ENCODE assay signal across 14 cellular contexts in the genomic region with DNA sequence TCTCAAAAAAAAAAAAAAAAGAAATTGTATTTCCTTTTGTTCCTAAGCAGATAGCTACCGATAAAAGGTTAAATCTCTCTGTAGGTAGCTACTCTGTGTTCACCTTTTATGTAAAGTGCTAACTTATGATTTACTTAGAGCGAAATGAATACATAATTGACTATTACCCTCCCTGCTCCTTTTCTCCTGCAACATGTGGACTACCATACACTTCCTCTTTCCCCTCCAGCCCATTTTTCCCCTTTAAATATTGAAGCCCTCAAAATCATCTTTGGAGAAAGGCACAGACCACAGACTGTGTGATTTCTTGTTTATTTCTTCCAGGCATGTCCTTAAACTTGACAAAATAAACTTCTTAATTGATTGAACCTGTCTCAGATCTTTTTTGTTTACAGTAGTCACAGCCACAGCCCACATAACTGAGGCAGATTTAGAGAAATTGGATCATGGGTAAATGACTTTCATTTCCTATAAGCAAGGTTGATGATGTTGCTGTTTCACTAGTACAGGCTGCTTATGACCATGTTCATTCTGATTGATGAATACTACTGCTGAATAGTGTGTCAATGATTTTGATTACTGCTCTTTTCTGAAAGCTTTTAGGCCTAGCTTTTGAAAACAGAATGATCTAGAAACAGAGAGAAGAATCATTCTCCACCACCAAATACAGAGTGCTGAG. TPM values are rescaled to one million over a fixed set of nuclear protein-coding genes. Genes with fewer than 3 reads are reported as not detected.
A peak's percentile ranks its signal among the peaks of the same experiment; 100 is the strongest.
DNase-seq lines count a peak whose midpoint lies in the region; ATAC-seq and TF ChIP-seq lines count a peak whose summit lies in the region.
"Had no signal": no experiment of that assay in that cellular context is flagged by ENCODE, and none has a peak within 500 bp of the region (broad histone marks: within the 10 kb centered on the region; RNA-seq: fewer than 3 reads in every experiment).

No MANE protein-coding gene starts in this region.

- H3K4me1 Mint-ChIP-seq in T-helper 2 cell treated with Interferon-gamma antibody and Interleukin-4, amounts not matched to agents 5 μg/mL and 100 μg/mL, for 36 hours (ENCODE audit: low read depth) = peaks cover 7% of the 10 kb centered on the region
- H3K4me1 Mint-ChIP-seq in osteocyte (ENCODE audit: unreplicated experiment) = no peaks in the 10 kb centered on the region

- peak; percentile 48 for DNase-seq in GM13977 (ENCODE audit: low spot score)
- no peak for DNase-seq in T-helper 2 cell treated with Interferon-gamma antibody and Interleukin-4, amounts not matched to agents 5 μg/mL and 100 μg/mL, for 36 hours (ENCODE audit: low spot score)
- no peak for DNase-seq in osteocyte (ENCODE audit: extremely low spot score, unreplicated experiment)
- no peak for DNase-seq in NCI-H2171 (lab: John Stamatoyannopoulos, UW)
- DNase-seq in SK-N-DZ (ENCODE audit: low spot score) = no peak
- DNase-seq: activated CD8-positive, alpha-beta memory T cell treated with anti-CD3 and anti-CD28 coated beads, Interleukin-2, amount 50 U/mL, for 4 hours; anterior cingulate cortex; CD8-positive, alpha-beta T cell; dermis blood vessel endothelial cell; NCI-H1048; NCI-H446 had no signal

- H3K27ac Mint-ChIP-seq in T-helper 2 cell treated with Interferon-gamma antibody and Interleukin-4, amounts not matched to agents 5 μg/mL and 100 μg/mL, for 36 hours = peak overlapping the region; percentile 19
- no peak overlapping the region for H3K27ac Mint-ChIP-seq in osteocyte (ENCODE audit: unreplicated experiment)
- H3K27ac Mint-ChIP-seq: CD8-positive, alpha-beta T cell had no signal

- no peaks in the 10 kb centered on the region for H3K36me3 Mint-ChIP-seq in T-helper 2 cell treated with Interferon-gamma antibody and Interleukin-4, amounts not matched to agents 5 μg/mL and 100 μg/mL, for 36 hours (ENCODE audit: low read depth)
- H3K36me3 Mint-ChIP-seq in osteocyte (ENCODE audit: unreplicated experiment) = no peaks in the 10 kb centered on the region
- H3K36me3 Mint-ChIP-seq: CD8-positive, alpha-beta T cell had no signal

- TF ChIP-seq CTCF in GM13977 (IDR thresholded peaks at IDR 0.05; ENCODE audit: extremely low read depth, insufficient read depth, missing control alignments) (no peak), osteocyte (IDR thresholded peaks at IDR 0.05) (no peak)

- no peak overlapping the region for H3K4me3 Mint-ChIP-seq in T-helper 2 cell treated with Interferon-gamma antibody and Interleukin-4, amounts not matched to agents 5 μg/mL and 100 μg/mL, for 36 hours
- no peak overlapping the region for H3K4me3 Mint-ChIP-seq in osteocyte (ENCODE audit: unreplicated experiment)
- H3K4me3 Mint-ChIP-seq: CD8-positive, alpha-beta T cell had no signal

- in situ Hi-C loops in GM13977 (cut with MboI; ENCODE audit: low pct_unique_long_range_greater_than_20kb, low sequenced_read_pairs, unreplicated experiment) = loop anchor here (25.0 kb wide), 3 partner anchors 377 to 852 kb away; a partner anchor contains a TSS

- peaks cover 10% of the 10 kb centered on the region for H3K27me3 Mint-ChIP-seq in T-helper 2 cell treated with Interferon-gamma antibody and Interleukin-4, amounts not matched to agents 5 μg/mL and 100 μg/mL, for 36 hours (ENCODE audit: low read depth)
- peaks cover 5% of the 10 kb centered on the region for H3K27me3 Mint-ChIP-seq in osteocyte (ENCODE audit: unreplicated experiment)

- H3K9me3 Mint-ChIP-seq in T-helper 2 cell treated with Interferon-gamma antibody and Interleukin-4, amounts not matched to agents 5 μg/mL and 100 μg/mL, for 36 hours = no peaks in the 10 kb centered on the region
- no peaks in the 10 kb centered on the region for H3K9me3 Mint-ChIP-seq in osteocyte (ENCODE audit: unreplicated experiment)
- H3K9me3 Mint-ChIP-seq: CD8-positive, alpha-beta T cell had no signal

- ATAC-seq in GM19351 (IDR thresholded peaks at IDR 0.05; ENCODE audit: unreplicated experiment) (peak; percentile 84), HG03159 (IDR thresholded peaks at IDR 0.05; ENCODE audit: unreplicated experiment) (peak; percentile 73), HG02623 (IDR thresholded peaks at IDR 0.05; ENCODE audit: unreplicated experiment) (no peak)
- ATAC-seq: CD8-positive, alpha-beta T cell had no signal

RNA-seq across cellular contexts. Expression of a gene that starts 59.2 kb away (rescaled TPM):
- total RNA-seq in osteocyte = 43.4 and 51.1 TPM in 2 replicates
- 14.2 and 30.8 TPM in 2 replicates for polyA plus RNA-seq in SK-N-DZ (2014; cell fraction: cytosol; rRNA removed)
- polyA plus RNA-seq in SK-N-DZ (2014; cell fraction: nucleus; rRNA removed) = 7.9 and 14.9 TPM in 2 replicates
